ENCODE assay signal across 1 cellular context in genomic region chr12:63294327-63294632, GRCh38.
TF ChIP-seq lines count a peak whose summit lies in the region.

No MANE protein-coding gene starts in this region.

TF ChIP-seq in HEK293, 187 proteins besides CTCF, POLR2A, EP300 and RAD21 (continued from another document):
- no peak for TF ChIP-seq KLF17 (tag by site-specific recombination; IDR thresholded peaks at IDR 0.05)
- TF ChIP-seq ZNF335 (tag by site-specific recombination; conservative IDR thresholded peaks at IDR 0.05), result peak; percentile 47; the same call in 1 of the 2 replicates
- TF ChIP-seq PRDM6 (tag by site-specific recombination; IDR thresholded peaks at IDR 0.05), result peak; percentile 37; the same call in 1 of the 2 replicates
- no peak for TF ChIP-seq ZNF600 (tag by site-specific recombination; IDR thresholded peaks at IDR 0.05)
- TF ChIP-seq ZNF768 (tag by site-specific recombination; IDR thresholded peaks at IDR 0.05), result no peak
- TF ChIP-seq TRIM28 (IDR thresholded peaks at IDR 0.05; ENCODE audit: borderline replicate concordance, low read length), result no peak
- 0 out of 2 replicates have a peak, but pooled peaks have one; percentile 27 for TF ChIP-seq ZNF184 (tag by site-specific recombination; IDR thresholded peaks at IDR 0.05)
- TF ChIP-seq ZNF10 (tag by site-specific recombination; IDR thresholded peaks at IDR 0.05), result no peak
- TF ChIP-seq ZNF140 (tag by site-specific recombination; IDR thresholded peaks at IDR 0.05), result no peak
- 0 out of 2 replicates have a peak, but pooled peaks have one; percentile 21 for TF ChIP-seq ZNF660 (tag by site-specific recombination; IDR thresholded peaks at IDR 0.05)
- TF ChIP-seq SALL2 (tag by site-specific recombination; IDR thresholded peaks at IDR 0.05; ENCODE audit: borderline replicate concordance), result no peak
- no peak for TF ChIP-seq ZNF624 (tag by site-specific recombination; IDR thresholded peaks at IDR 0.05)
- no peak for TF ChIP-seq ZNF18 (tag by site-specific recombination; IDR thresholded peaks at IDR 0.05)
